ENCODE assay signal across 10 cellular contexts in genomic region chr4:163330828-163331628, GRCh38. TPM values are rescaled to one million over a fixed set of nuclear protein-coding genes. Genes with fewer than 3 reads are reported as not detected.
DNase-seq lines count a peak whose midpoint lies in the region; ATAC-seq and TF ChIP-seq lines count a peak whose summit lies in the region.
"Had no signal": no experiment of that assay in that cellular context is flagged by ENCODE, and none has a peak within 500 bp of the region (broad histone marks: within the 10 kb centered on the region; RNA-seq: fewer than 3 reads in every experiment).

No MANE protein-coding gene starts in this region.

- intact Hi-C loops in lower lobe of right lung (cut with DNase I) (loop anchor here (5.0 kb wide), 1 partner anchor 834 kb away; no protein-coding TSS in a partner anchor), sigmoid colon (cut with DNase I) (no loop called here)

- H3K27me3 Mint-ChIP-seq in HFFc6 (ENCODE audit: insufficient read depth) (peaks cover 24% of the 10 kb centered on the region), brain (peaks cover 51% of the 10 kb centered on the region)

- H3K4me3 Mint-ChIP-seq in HFFc6 (peak overlapping the region; percentile 92), brain (peak overlapping the region; percentile 95 to 99 (median 95))
- H3K4me3 Mint-ChIP-seq: activated CD4-positive, alpha-beta T cell treated with anti-CD3 and anti-CD28 coated beads, Interleukin-2, amount 10 ng/mL, durations not matched to agents 7 days and 5 days; central memory CD8-positive, alpha-beta T cell had no signal

- DNase-seq in HFFc6: no peak
- DNase-seq in lower lobe of right lung: no peak
- DNase-seq in sigmoid colon: no peak
- DNase-seq in NCI-H1048 (lab: John Stamatoyannopoulos, UW): no peak
- no peak for DNase-seq in NCI-H1694 (lab: John Stamatoyannopoulos, UW)
- DNase-seq in glomerular visceral epithelial cell (ENCODE audit: extremely low spot score): no peak
- DNase-seq: activated CD4-positive, alpha-beta T cell treated with anti-CD3 and anti-CD28 coated beads, Interleukin-2, amount 10 ng/mL, durations not matched to agents 7 days and 5 days had no signal

- H3K4me1 Mint-ChIP-seq in HFFc6 (ENCODE audit: low read depth): peaks cover 18% of the 10 kb centered on the region
- peaks cover 22% of the 10 kb centered on the region for H3K4me1 Mint-ChIP-seq in brain

- H3K36me3 Mint-ChIP-seq in HFFc6 (ENCODE audit: low read depth) (no peaks in the 10 kb centered on the region), brain (no peaks in the 10 kb centered on the region)

- H3K27me3 ChIP-seq in lower lobe of right lung (ENCODE audit: low read depth): peaks cover 24% of the 10 kb centered on the region
- peaks cover 0 to 22% (median 0%) of the 10 kb centered on the region in 3 donors for H3K27me3 ChIP-seq in sigmoid colon

- TF ChIP-seq CTCF in HFFc6 (IDR thresholded peaks at IDR 0.05) (no peak), brain (conservative IDR thresholded peaks at IDR 0.05) (no peak), lower lobe of right lung (IDR thresholded peaks at IDR 0.05) (no peak), sigmoid colon (IDR thresholded peaks at IDR 0.05) (no peak)

- no peaks in the 10 kb centered on the region for H3K36me3 ChIP-seq in lower lobe of right lung
- H3K36me3 ChIP-seq in sigmoid colon: no peaks in the 10 kb centered on the region

- TF ChIP-seq EP300 in sigmoid colon (IDR thresholded peaks at IDR 0.05): no peak

- 9 to 38% methylated on average over 16 of the region's 16 CpGs for WGBS in sigmoid colon, 2 donors

- H3K9me3 ChIP-seq in lower lobe of right lung (no peaks in the 10 kb centered on the region), sigmoid colon (no peaks in the 10 kb centered on the region)

- ATAC-seq in lower lobe of right lung: peak in 1 of 2 donors; percentile 15
- ATAC-seq in HG02642 (IDR thresholded peaks at IDR 0.05; ENCODE audit: poor library complexity, unreplicated experiment): no peak

- H3K27ac Mint-ChIP-seq in HFFc6 (no peak overlapping the region), brain (peak overlapping the region in 2 of 5 experiments; percentile 11 to 33)
- H3K27ac Mint-ChIP-seq: activated CD4-positive, alpha-beta T cell treated with anti-CD3 and anti-CD28 coated beads, Interleukin-2, amount 10 ng/mL, durations not matched to agents 7 days and 5 days had no signal

- TF ChIP-seq POLR2A in sigmoid colon (IDR thresholded peaks at IDR 0.05): no peak

- H3K4me1 ChIP-seq in lower lobe of right lung (peaks cover 11% of the 10 kb centered on the region), sigmoid colon (peaks cover 0 to 21% (median 8%) of the 10 kb centered on the region in 4 donors)

- H3K27ac ChIP-seq in lower lobe of right lung (no peak overlapping the region), sigmoid colon (no peak overlapping the region)

- no peaks in the 10 kb centered on the region for H3K9me3 Mint-ChIP-seq in HFFc6
- peaks cover 0 to 7% (median 0%) of the 10 kb centered on the region in 5 experiments for H3K9me3 Mint-ChIP-seq in brain
- H3K9me3 Mint-ChIP-seq: activated CD4-positive, alpha-beta T cell treated with anti-CD3 and anti-CD28 coated beads, Interleukin-2, amount 10 ng/mL, durations not matched to agents 7 days and 5 days had no signal

- H3K4me3 ChIP-seq in lower lobe of right lung (peak overlapping the region; percentile 63), sigmoid colon (peak overlapping the region in 3 of 4 donors; percentile 40 to 56 (median 54))

RNA-seq across cellular contexts. Expression of gene NPY1R, which starts 1.4 kb away (rescaled TPM):
- not detected for total RNA-seq in HFFc6 (2021; fragmentation: NEBNext Ultra II Directional; extraction: Animal tissue kit (Norgen Biotek cat#: 25700))
- polyA plus RNA-seq in brain (ENCODE audit: insufficient read depth, low read depth, low replicate concordance) (0.64 TPM), sigmoid colon (1 to 10 TPM; 1.6 to 7.2 (median 5.1) TPM)
- total RNA-seq in lower lobe of right lung (1.9 TPM), sigmoid colon (1 to 10 TPM in 2 of 4 donors, under 1 TPM in 2; 0.49 to 2.9 (median 1.9) TPM)
- total RNA-seq: activated CD4-positive, alpha-beta T cell treated with anti-CD3 and anti-CD28 coated beads, Interleukin-2, amount 10 ng/mL, durations not matched to agents 7 days and 5 days had no signal

RNA-seq across cellular contexts. Expression of gene NPY5R, which starts 12.7 kb away (rescaled TPM):
- not detected for total RNA-seq in HFFc6 (2021; fragmentation: NEBNext Ultra II Directional; extraction: Animal tissue kit (Norgen Biotek cat#: 25700))
- polyA plus RNA-seq in brain (ENCODE audit: insufficient read depth, low read depth, low replicate concordance) (not detected), sigmoid colon (under 1 TPM in 2 of 3 donors, not detected in 1; 0.13 to 0.46 TPM)
- total RNA-seq in lower lobe of right lung (not detected), sigmoid colon (under 1 TPM in 1 of 4 donors, not detected in 3; under 0.01 TPM)
- total RNA-seq: activated CD4-positive, alpha-beta T cell treated with anti-CD3 and anti-CD28 coated beads, Interleukin-2, amount 10 ng/mL, durations not matched to agents 7 days and 5 days had no signal
